ENCODE assay signal across 11 cellular contexts in the genomic region with DNA sequence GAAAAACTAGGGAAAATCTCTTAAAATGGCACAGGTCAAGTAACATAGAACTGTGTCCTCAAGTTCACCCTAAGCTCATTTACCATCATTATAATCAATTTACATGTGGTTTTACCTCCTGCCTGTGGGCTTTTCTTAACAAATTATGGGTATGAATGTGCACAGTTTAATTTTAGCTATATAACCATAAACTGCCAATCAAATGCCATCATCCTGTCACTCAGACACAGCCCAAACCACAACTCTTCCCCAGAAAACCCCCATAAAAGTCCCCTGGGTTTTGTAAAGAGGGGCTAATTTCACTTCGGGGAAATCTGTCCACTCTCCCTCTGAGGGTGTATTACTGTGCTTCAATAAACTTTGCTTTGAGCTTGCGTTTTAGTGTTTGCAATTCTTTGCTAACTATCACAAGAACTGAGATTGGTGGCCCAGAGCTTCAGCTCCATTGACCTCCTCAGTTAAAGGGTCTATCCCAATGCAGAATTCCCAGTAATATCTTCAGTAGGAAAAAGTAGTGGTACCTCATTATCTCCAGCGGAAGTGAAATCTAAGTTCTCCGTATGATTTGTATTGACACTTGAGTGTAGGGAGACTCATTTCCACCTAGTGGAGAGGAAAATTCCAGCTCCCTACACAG.
DNase-seq lines count a peak whose midpoint lies in the region; ATAC-seq and TF ChIP-seq lines count a peak whose summit lies in the region.
"Had no signal": no experiment of that assay in that cellular context is flagged by ENCODE, and none has a peak within 500 bp of the region (broad histone marks: within the 10 kb centered on the region; RNA-seq: fewer than 3 reads in every experiment).

No MANE protein-coding gene starts in this region.

- H3K4me1 Mint-ChIP-seq in T-cell = no peaks in the 10 kb centered on the region

- DNase-seq in T-cell (no peak), NCI-H1092 treated with DMSO at 0.1 percent for 48 hours (lab: John Stamatoyannopoulos, UW) (no peak), ovary (no peak), midbrain (lab: John Stamatoyannopoulos, UW) (no peak)
- DNase-seq: COR-L47, RPMI8226 had no signal

- no peak for TF ChIP-seq POLR2A in ovary (IDR thresholded peaks at IDR 0.05)

- no peak for TF ChIP-seq EP300 in ovary (IDR thresholded peaks at IDR 0.05)

- intact Hi-C loops in ovary (cut with DNase I) = no loop called here

- WGBS in ovary, 3 donors = 93 to 94% (median 93%) methylated on average over 4 of the region's 4 CpGs

- no peaks in the 10 kb centered on the region for H3K27me3 ChIP-seq in ovary

- no peaks in the 10 kb centered on the region for H3K27me3 Mint-ChIP-seq in T-cell

- CTCF ChIA-PET in T-cell (lab: Charles Lee) = interaction anchor here in 1 of 2 donors (0.8 kb wide), 1 partner anchor 274 kb away, joined by 8 read pairs; no protein-coding TSS in a partner anchor

- no peak overlapping the region for H3K4me3 ChIP-seq in ovary
- H3K4me3 ChIP-seq: thoracic aorta had no signal

- H3K27ac ChIP-seq in VCaP (no peak overlapping the region), ovary (no peak overlapping the region)
- H3K27ac ChIP-seq: thoracic aorta had no signal

- no peaks in the 10 kb centered on the region for H3K9me3 ChIP-seq in ovary
- H3K9me3 ChIP-seq: thoracic aorta had no signal

- POLR2A ChIA-PET in T-cell (lab: Charles Lee) = no interaction called here

- H3K27ac Mint-ChIP-seq in T-cell = no peak overlapping the region

- H3K9me3 Mint-ChIP-seq in T-cell = peaks cover 11 to 32% (median 17%) of the 10 kb centered on the region in 3 donors

- no peak overlapping the region for H3K4me3 Mint-ChIP-seq in T-cell

- no peaks in the 10 kb centered on the region for H3K36me3 Mint-ChIP-seq in T-cell

- TF ChIP-seq CTCF in VCaP (conservative IDR thresholded peaks at IDR 0.05) (0 out of 2 replicates have a peak, but pooled peaks have one; percentile 7), ovary (IDR thresholded peaks at IDR 0.05) (no peak)

- no peaks in the 10 kb centered on the region for H3K36me3 ChIP-seq in ovary
- H3K36me3 ChIP-seq: thoracic aorta had no signal

- no peaks in the 10 kb centered on the region for H3K4me1 ChIP-seq in ovary (ENCODE audit: insufficient read depth)

- ATAC-seq in GM18867 (IDR thresholded peaks at IDR 0.05; ENCODE audit: unreplicated experiment) (peak; percentile 88), GM21528 (IDR thresholded peaks at IDR 0.05; ENCODE audit: low FRiP score, unreplicated experiment) (peak; percentile 76), HG03060 (IDR thresholded peaks at IDR 0.05; ENCODE audit: low read depth, unreplicated experiment) (peak; percentile 90), T-cell (replicated peaks in 1 of 4) (no peak)

Comparison
In these comparisons a context has a peak if more than half of its experiments do, and no peak if none do; other contexts are left out.
1. ATAC-seq: peak in GM18867 (single experiment), GM21528 (single experiment) and HG03060 (single experiment); none in T-cell (0 of 4).